In the genomic region with DNA sequence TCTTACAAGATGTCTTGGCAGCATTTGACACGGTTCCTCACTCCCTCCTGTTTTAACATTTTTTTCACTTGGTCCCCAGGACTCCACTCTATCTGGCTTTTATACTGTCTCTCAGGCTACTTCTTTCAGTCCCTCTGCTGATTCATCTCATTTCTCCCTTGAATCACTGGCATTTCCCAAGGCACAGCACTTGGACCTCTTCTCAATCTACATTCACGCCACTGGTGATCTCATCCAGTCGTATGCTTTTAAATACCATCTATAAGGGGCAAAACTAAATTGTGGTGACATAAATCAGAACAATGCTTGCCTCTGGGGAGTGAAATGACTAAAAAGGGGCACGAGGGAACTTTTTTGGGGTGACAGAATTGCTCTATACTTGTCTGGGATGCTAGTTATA, we compare ENCODE assay signal across 1 cellular context.
TF ChIP-seq lines count a peak whose summit lies in the region.

No MANE protein-coding gene starts in this region.

TF ChIP-seq in WTC11, 78 proteins besides CTCF, POLR2A, EP300 and RAD21 (continued from another document):
- TF ChIP-seq, protein P1, sequence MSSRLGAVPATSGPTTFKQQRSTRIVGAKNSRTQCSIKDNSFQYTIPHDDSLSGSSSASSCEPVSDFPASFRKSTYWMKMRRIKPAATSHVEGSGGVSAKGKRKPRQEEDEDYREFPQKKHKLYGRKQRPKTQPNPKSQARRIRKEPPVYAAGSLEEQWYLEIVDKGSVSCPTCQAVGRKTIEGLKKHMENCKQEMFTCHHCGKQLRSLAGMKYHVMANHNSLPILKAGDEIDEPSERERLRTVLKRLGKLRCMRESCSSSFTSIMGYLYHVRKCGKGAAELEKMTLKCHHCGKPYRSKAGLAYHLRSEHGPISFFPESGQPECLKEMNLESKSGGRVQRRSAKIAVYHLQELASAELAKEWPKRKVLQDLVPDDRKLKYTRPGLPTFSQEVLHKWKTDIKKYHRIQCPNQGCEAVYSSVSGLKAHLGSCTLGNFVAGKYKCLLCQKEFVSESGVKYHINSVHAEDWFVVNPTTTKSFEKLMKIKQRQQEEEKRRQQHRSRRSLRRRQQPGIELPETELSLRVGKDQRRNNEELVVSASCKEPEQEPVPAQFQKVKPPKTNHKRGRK (CRISPR knock-in tag; IDR thresholded peaks at IDR 0.05; ENCODE audit: borderline replicate concordance) = no peak
- TF ChIP-seq PREB (CRISPR knock-in tag; IDR thresholded peaks at IDR 0.05; ENCODE audit: borderline replicate concordance) = no peak
